1 cellular context compared by ENCODE assay signal in genomic region chr5:178182158-178182876, GRCh38.
TF ChIP-seq lines count a peak whose summit lies in the region.

No MANE protein-coding gene starts in this region.

TF ChIP-seq in GM12878, 131 proteins besides CTCF, POLR2A, EP300 and RAD21:
- TF ChIP-seq STAT3 (IDR thresholded peaks at IDR 0.05; ENCODE audit: low read depth, low read length) (no peak), RFX5 (IDR thresholded peaks at IDR 0.05; ENCODE audit: low read depth, low read length) (no peak), TBL1XR1 (IDR thresholded peaks at IDR 0.05; ENCODE audit: low read depth, low read length) (no peak), DPF2 (IDR thresholded peaks at IDR 0.05) (no peak), MYB (IDR thresholded peaks at IDR 0.05; ENCODE audit: borderline replicate concordance, low read depth, low read length) (no peak), USF1 (IDR thresholded peaks at IDR 0.05; ENCODE audit: borderline replicate concordance, extremely low read length, insufficient read depth, low read depth, low read length) (no peak), FOXK2 (IDR thresholded peaks at IDR 0.05) (no peak), POLR2AphosphoS5 (IDR thresholded peaks at IDR 0.05; ENCODE audit: low read length) (no peak), HSF1 (IDR thresholded peaks at IDR 0.05; ENCODE audit: low read depth, low read length) (no peak), RBBP5 (conservative IDR thresholded peaks at IDR 0.05) (no peak), SIN3A (IDR thresholded peaks at IDR 0.05; ENCODE audit: low read depth, low read length) (no peak), SMC3 (IDR thresholded peaks at IDR 0.05; ENCODE audit: borderline replicate concordance, low read length) (no peak), CHD4 (IDR thresholded peaks at IDR 0.05) (no peak), KLF5 (IDR thresholded peaks at IDR 0.05; ENCODE audit: partially characterized antibody) (no peak)
- TF ChIP-seq, protein P1, sequence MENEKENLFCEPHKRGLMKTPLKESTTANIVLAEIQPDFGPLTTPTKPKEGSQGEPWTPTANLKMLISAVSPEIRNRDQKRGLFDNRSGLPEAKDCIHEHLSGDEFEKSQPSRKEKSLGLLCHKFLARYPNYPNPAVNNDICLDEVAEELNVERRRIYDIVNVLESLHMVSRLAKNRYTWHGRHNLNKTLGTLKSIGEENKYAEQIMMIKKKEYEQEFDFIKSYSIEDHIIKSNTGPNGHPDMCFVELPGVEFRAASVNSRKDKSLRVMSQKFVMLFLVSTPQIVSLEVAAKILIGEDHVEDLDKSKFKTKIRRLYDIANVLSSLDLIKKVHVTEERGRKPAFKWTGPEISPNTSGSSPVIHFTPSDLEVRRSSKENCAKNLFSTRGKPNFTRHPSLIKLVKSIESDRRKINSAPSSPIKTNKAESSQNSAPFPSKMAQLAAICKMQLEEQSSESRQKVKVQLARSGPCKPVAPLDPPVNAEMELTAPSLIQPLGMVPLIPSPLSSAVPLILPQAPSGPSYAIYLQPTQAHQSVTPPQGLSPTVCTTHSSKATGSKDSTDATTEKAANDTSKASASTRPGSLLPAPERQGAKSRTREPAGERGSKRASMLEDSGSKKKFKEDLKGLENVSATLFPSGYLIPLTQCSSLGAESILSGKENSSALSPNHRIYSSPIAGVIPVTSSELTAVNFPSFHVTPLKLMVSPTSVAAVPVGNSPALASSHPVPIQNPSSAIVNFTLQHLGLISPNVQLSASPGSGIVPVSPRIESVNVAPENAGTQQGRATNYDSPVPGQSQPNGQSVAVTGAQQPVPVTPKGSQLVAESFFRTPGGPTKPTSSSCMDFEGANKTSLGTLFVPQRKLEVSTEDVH (IDR thresholded peaks at IDR 0.05; ENCODE audit: low read depth, partially characterized antibody) = no peak
TF ChIP-seq in GM12878: peak in this region for 0.
